19 cellular contexts compared by ENCODE assay signal in the genomic region with DNA sequence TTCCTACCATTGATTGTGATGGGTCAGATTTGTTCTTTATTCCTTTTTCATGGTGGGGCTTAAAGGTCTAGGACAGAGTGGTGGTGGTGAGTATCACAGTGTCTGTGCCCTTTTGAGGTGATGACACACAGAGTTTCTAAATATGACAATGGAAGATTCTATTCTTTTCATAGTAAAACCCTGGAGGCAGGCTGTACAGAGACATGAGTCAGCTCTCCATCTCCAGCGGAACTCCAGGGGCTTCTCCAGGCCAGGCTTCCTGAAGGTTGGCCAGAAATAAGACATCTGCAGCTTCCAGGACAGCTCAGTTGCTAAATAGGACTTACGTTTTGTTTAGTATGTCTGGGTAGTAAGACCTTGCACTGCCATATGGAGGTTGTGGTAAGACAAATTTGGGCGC.
A peak's percentile ranks its signal among the peaks of the same experiment; 100 is the strongest.
DNase-seq lines count a peak whose midpoint lies in the region; ATAC-seq, FAIRE-seq and TF ChIP-seq lines count a peak whose summit lies in the region.
"Had no signal": no experiment of that assay in that cellular context is flagged by ENCODE, and none has a peak within 500 bp of the region (broad histone marks: within the 10 kb centered on the region; RNA-seq: fewer than 3 reads in every experiment).

No MANE protein-coding gene starts in this region.

- dilution Hi-C loops in endothelial cell of umbilical vein (cut with MboI; ENCODE audit: extremely low pct_ligation_motif_present, low sequenced_read_pairs) = no loop called here

- CTCF ChIA-PET in endothelial cell of umbilical vein (lab: Charles Lee) = interaction anchor here (0.6 to 3.2 kb wide), 4 partner anchors 9 to 44 kb away, joined by 3 to 9 read pairs (median 3); no protein-coding TSS in a partner anchor

- TF ChIP-seq CTCF in endothelial cell of umbilical vein (IDR thresholded peaks at IDR 0.05; ENCODE audit: extremely low read depth in 1 of 2, insufficient read depth in 1 of 2, low read depth in 1 of 2, low read length in 2 of 2) (no peak), uterus (IDR thresholded peaks at IDR 0.05) (no peak), natural killer cell (IDR thresholded peaks at IDR 0.05) (no peak), ascending aorta (IDR thresholded peaks at IDR 0.05) (no peak)

- no peaks in the 10 kb centered on the region for H3K9me3 Mint-ChIP-seq in natural killer cell
- H3K9me3 Mint-ChIP-seq: activated CD4-positive, alpha-beta memory T cell treated with anti-CD3 and anti-CD28 coated beads for 36 hours had no signal

- H3K4me1 Mint-ChIP-seq in natural killer cell = no peaks in the 10 kb centered on the region

- intact Hi-C loops in endothelial cell of umbilical vein (cut with micrococcal nuclease) (no loop called here), uterus (cut with DNase I; ENCODE audit: low total_unique reads) (no loop called here), natural killer cell (cut with micrococcal nuclease) (no loop called here), ascending aorta (cut with DNase I) (no loop called here)

- no peak overlapping the region for H3K9ac ChIP-seq in endothelial cell of umbilical vein (replicated peaks; ENCODE audit: extremely low read depth, insufficient read depth, low read length)

- H3K27ac ChIP-seq in endothelial cell of umbilical vein (ENCODE audit: insufficient read depth, low read depth, low read length) (no peak overlapping the region), uterus (no peak overlapping the region), ascending aorta (no peak overlapping the region)
- H3K27ac ChIP-seq: neutrophil, thyroid gland had no signal

- peaks cover 7% of the 10 kb centered on the region for H3K4me1 ChIP-seq in endothelial cell of umbilical vein (ENCODE audit: control insufficient read depth, extremely low read depth, insufficient read depth, low read length)
- no peaks in the 10 kb centered on the region for H3K4me1 ChIP-seq in uterus
- no peaks in the 10 kb centered on the region for H3K4me1 ChIP-seq in ascending aorta
- H3K4me1 ChIP-seq: HAP-1 had no signal

- H3K27me3 ChIP-seq in endothelial cell of umbilical vein (ENCODE audit: control insufficient read depth in 2 of 2, insufficient read depth in 2 of 2, low read length in 2 of 2) (no peaks in the 10 kb centered on the region), uterus (no peaks in the 10 kb centered on the region), ascending aorta (no peaks in the 10 kb centered on the region)
- H3K27me3 ChIP-seq: neutrophil, thyroid gland had no signal

- H3K27me3 Mint-ChIP-seq in natural killer cell (ENCODE audit: low read depth in 2 of 2) = peaks cover 0 to 7% of the 10 kb centered on the region in 2 donors
- H3K27me3 Mint-ChIP-seq: activated CD4-positive, alpha-beta memory T cell treated with anti-CD3 and anti-CD28 coated beads for 36 hours had no signal

- H3K36me3 Mint-ChIP-seq in natural killer cell = no peaks in the 10 kb centered on the region
- H3K36me3 Mint-ChIP-seq: activated CD4-positive, alpha-beta memory T cell treated with anti-CD3 and anti-CD28 coated beads for 36 hours had no signal

- no peak overlapping the region for H3K27ac Mint-ChIP-seq in natural killer cell
- H3K27ac Mint-ChIP-seq: activated CD4-positive, alpha-beta memory T cell treated with anti-CD3 and anti-CD28 coated beads for 36 hours had no signal

- no peak overlapping the region for H2AFZ ChIP-seq in endothelial cell of umbilical vein (ENCODE audit: low read depth, low read length)

- H3K9me3 ChIP-seq in endothelial cell of umbilical vein (replicated peaks; ENCODE audit: control insufficient read depth, insufficient read depth, low read length) (no peaks in the 10 kb centered on the region), uterus (no peaks in the 10 kb centered on the region), ascending aorta (no peaks in the 10 kb centered on the region)
- H3K9me3 ChIP-seq: HAP-1, neutrophil, thyroid gland had no signal

- DNase-seq in AG20443 (ENCODE audit: low spot score) (peak; percentile 57), LHCN-M2 (ENCODE audit: low read depth) (peak; percentile 34), endothelial cell of umbilical vein (ENCODE audit: low read depth, low spot score) (no peak), hepatic stellate cell (ENCODE audit: low spot score) (peak; percentile 12), uterus (no peak), natural killer cell (no peak), NCI-H1694 (lab: John Stamatoyannopoulos, UW) (no peak), ascending aorta (ENCODE audit: low spot score in 2 of 2) (no peak)
- DNase-seq: activated CD4-positive, alpha-beta memory T cell treated with anti-CD3 and anti-CD28 coated beads for 36 hours; activated naive CD4-positive, alpha-beta T cell; AML-193; COR-L47; left cardiac atrium; NCI-H146; T-helper 2 cell; thyroid gland had no signal

- no TSS peak for BruUV-seq in endothelial cell of umbilical vein (replicated peaks; lab: Mats Ljungman, UMichigan)

- H3K36me3 ChIP-seq in endothelial cell of umbilical vein (ENCODE audit: control insufficient read depth in 2 of 2, extremely low read depth in 1 of 2, insufficient read depth in 2 of 2, low read length in 2 of 2) (no peaks in the 10 kb centered on the region), uterus (no peaks in the 10 kb centered on the region), ascending aorta (no peaks in the 10 kb centered on the region)
- H3K36me3 ChIP-seq: HAP-1, neutrophil, thyroid gland had no signal

- TF ChIP-seq POLR2A in endothelial cell of umbilical vein (IDR thresholded peaks at IDR 0.05; ENCODE audit: low read depth, low read length) (no peak), uterus (IDR thresholded peaks at IDR 0.05) (no peak)

- H4K20me1 ChIP-seq in endothelial cell of umbilical vein (replicated peaks; ENCODE audit: control insufficient read depth, extremely low read depth, insufficient read depth, low read length) = no peaks in the 10 kb centered on the region

- POLR2A ChIA-PET in endothelial cell of umbilical vein (lab: Charles Lee) = no interaction called here

- no peaks in the 10 kb centered on the region for H3K9me1 ChIP-seq in endothelial cell of umbilical vein (replicated peaks; ENCODE audit: control insufficient read depth, extremely low read depth, insufficient read depth, low read length)

- H3K4me2 ChIP-seq in endothelial cell of umbilical vein (ENCODE audit: insufficient read depth, low read length) = no peak overlapping the region

- no peak overlapping the region for H3K4me3 Mint-ChIP-seq in natural killer cell
- H3K4me3 Mint-ChIP-seq: activated CD4-positive, alpha-beta memory T cell treated with anti-CD3 and anti-CD28 coated beads for 36 hours had no signal

- H3K4me3 ChIP-seq in endothelial cell of umbilical vein (replicated peaks in 1 of 3; ENCODE audit: insufficient read depth in 1 of 3, low read depth in 1 of 3, low read length in 3 of 3) = no peak overlapping the region
- no peak overlapping the region for H3K4me3 ChIP-seq in uterus
- no peak overlapping the region for H3K4me3 ChIP-seq in ascending aorta
- H3K4me3 ChIP-seq: HAP-1, thyroid gland had no signal

- H3K79me2 ChIP-seq in endothelial cell of umbilical vein (ENCODE audit: control insufficient read depth, insufficient read depth, low read length) = no peaks in the 10 kb centered on the region

- peak; percentile 21 for FAIRE-seq in endothelial cell of umbilical vein (lab: Jason Lieb, UNC)
- FAIRE-seq: HepG2 had no signal

- no peak for ATAC-seq in natural killer cell

TF ChIP-seq in endothelial cell of umbilical vein, 7 proteins besides CTCF, POLR2A, EP300 and RAD21:
- no peak for TF ChIP-seq MYC (IDR thresholded peaks at IDR 0.05; ENCODE audit: low read depth, low read length)
- peak; percentile 5 for TF ChIP-seq FOS (IDR thresholded peaks at IDR 0.05; ENCODE audit: borderline replicate concordance, insufficient read depth, low read length)

Comparison
In these comparisons a context has a peak if more than half of its experiments do, and no peak if none do; other contexts are left out.
1. DNase-seq: peak in AG20443 (single experiment), LHCN-M2 (single experiment) and hepatic stellate cell (single experiment); none in endothelial cell of umbilical vein (single experiment), uterus (0 of 2), natural killer cell (single experiment), NCI-H1694 (single experiment) and ascending aorta (0 of 2).